In the genomic region with DNA sequence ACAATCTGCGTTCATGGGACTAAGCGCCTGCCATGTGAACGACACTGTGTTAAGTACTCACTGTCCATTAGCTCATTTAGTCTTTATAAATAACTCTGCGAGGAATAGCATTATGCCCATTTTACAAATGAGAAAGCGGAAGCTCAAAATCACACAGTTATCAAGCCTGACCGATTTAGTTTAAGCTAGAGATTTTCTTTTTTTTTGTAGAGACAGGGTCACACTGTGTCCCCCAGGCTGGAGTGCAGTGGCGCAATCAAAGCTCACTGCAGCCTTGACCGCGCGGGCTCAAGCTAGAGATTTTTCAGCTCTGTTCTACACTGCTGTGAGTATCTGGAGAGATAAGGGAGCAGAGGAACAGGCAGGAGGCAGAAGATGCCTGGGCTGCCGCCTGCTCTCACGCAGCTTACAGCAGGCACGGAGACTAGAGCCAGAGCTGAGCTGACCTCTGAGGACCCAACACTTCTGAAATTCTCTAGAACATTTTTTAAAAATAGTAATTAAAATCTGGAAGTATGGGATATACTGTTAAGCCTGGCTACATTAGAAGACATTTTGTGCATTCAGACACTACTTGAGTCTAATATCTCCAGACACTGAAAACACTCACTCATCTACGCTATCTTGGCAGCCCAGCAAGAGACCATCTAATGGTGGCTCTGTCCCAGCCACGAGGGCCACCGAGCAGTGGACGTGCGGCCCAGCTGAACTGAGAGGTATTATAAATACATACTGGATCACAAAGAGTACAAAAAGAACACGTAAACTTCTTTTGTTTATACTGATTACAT, we compare ENCODE assay signal across 17 cellular contexts. TPM values are rescaled to one million over a fixed set of nuclear protein-coding genes. Genes with fewer than 3 reads are reported as not detected.
DNase-seq lines count a peak whose midpoint lies in the region; ATAC-seq and TF ChIP-seq lines count a peak whose summit lies in the region.
"Had no signal": no experiment of that assay in that cellular context is flagged by ENCODE, and none has a peak within 500 bp of the region (broad histone marks: within the 10 kb centered on the region; RNA-seq: fewer than 3 reads in every experiment).

No MANE protein-coding gene starts in this region.

- H3K36me3 ChIP-seq in PC-9 (ENCODE audit: low read depth) = no peaks in the 10 kb centered on the region
- H3K36me3 ChIP-seq in hepatocyte (replicated peaks; ENCODE audit: insufficient read depth, low read depth) = no peaks in the 10 kb centered on the region
- no peaks in the 10 kb centered on the region for H3K36me3 ChIP-seq in psoas muscle (ENCODE audit: insufficient read depth in 1 of 2, low read depth in 1 of 2)
- H3K36me3 ChIP-seq: vagina had no signal

- H2AFZ ChIP-seq in PC-9 (no peak overlapping the region), hepatocyte (no peak overlapping the region)

- H3K4me1 ChIP-seq in PC-9 (replicated peaks; ENCODE audit: insufficient read depth) (peaks cover 99% of the 10 kb centered on the region), hepatocyte (ENCODE audit: insufficient read depth) (peaks cover 63% of the 10 kb centered on the region), psoas muscle (peaks cover 4% of the 10 kb centered on the region)

- DNase-seq in PC-9 (no peak), coronary artery (ENCODE audit: low spot score) (peak; percentile 63), hepatocyte (ENCODE audit: low spot score) (peak; percentile 56), NOMO-1 treated with DMSO at 0.1 percent for 48 hours (lab: John Stamatoyannopoulos, UW; ENCODE audit: unreplicated experiment) (no peak), psoas muscle (no peak)
- DNase-seq in stimulated activated naive B cell treated with anti-CD40 and anti-IgM and Interleukin-4, amounts not matched to agents 10 μg/mL and 1 μg/mL and 100 μg/mL, for 72 hours = no peak
- DNase-seq in stimulated activated naive CD8-positive, alpha-beta T cell treated with anti-CD3 and anti-CD28 coated beads, Interleukin-15, Interleukin-2, amounts not matched to agents 100 U/mL and 50 U/mL, for 24 hours = no peak
- DNase-seq: activated CD4-positive, CD25-positive, alpha-beta regulatory T cell treated with anti-CD3 and anti-CD28 coated beads, Interleukin-2, amount 50 U/mL, for 72 hours; COR-L47; HFFc6; NCI-H1092; NCI-H2081 treated with DMSO at 0.1 percent for 48 hours; NCI-H510A treated with DMSO at 0.1 percent for 48 hours; retina; SIG-M5 had no signal

- no peak overlapping the region for H3K4me2 ChIP-seq in PC-9
- peak overlapping the region; percentile 58 for H3K4me2 ChIP-seq in hepatocyte

- CTCF ChIA-PET in PC-9 (lab: Charles Lee) = interaction anchor here (0.6 to 0.9 kb wide), 4 partner anchors 12 to 613 kb away, joined by 3 to 6 read pairs (median 4); no protein-coding TSS in a partner anchor

- H3K4me1 Mint-ChIP-seq in stimulated activated naive B cell treated with anti-CD40 and anti-IgM and Interleukin-4, amounts not matched to agents 10 μg/mL and 1 μg/mL and 100 μg/mL, for 72 hours = peaks cover 46 to 64% of the 10 kb centered on the region in 2 donors

- H3K9me3 ChIP-seq in PC-9 (ENCODE audit: insufficient read depth, low read depth) = no peaks in the 10 kb centered on the region
- no peaks in the 10 kb centered on the region for H3K9me3 ChIP-seq in hepatocyte (ENCODE audit: low read depth)
- no peaks in the 10 kb centered on the region for H3K9me3 ChIP-seq in psoas muscle
- H3K9me3 ChIP-seq: vagina had no signal

- no peak overlapping the region for H3K4me3 Mint-ChIP-seq in stimulated activated naive B cell treated with anti-CD40 and anti-IgM and Interleukin-4, amounts not matched to agents 10 μg/mL and 1 μg/mL and 100 μg/mL, for 72 hours
- H3K4me3 Mint-ChIP-seq: HFFc6; T-helper 1 cell treated with Interleukin-12 subunit alpha and Interleukin-12 subunit beta and Interleukin-4 antibody, amounts not matched to agents 30 μg/mL and 1 μg/mL, for 36 hours had no signal

- H3K4me3 ChIP-seq in PC-9 (no peak overlapping the region), coronary artery (no peak overlapping the region), hepatocyte (no peak overlapping the region), psoas muscle (no peak overlapping the region)
- H3K4me3 ChIP-seq: vagina had no signal

- no peaks in the 10 kb centered on the region for H3K27me3 Mint-ChIP-seq in stimulated activated naive B cell treated with anti-CD40 and anti-IgM and Interleukin-4, amounts not matched to agents 10 μg/mL and 1 μg/mL and 100 μg/mL, for 72 hours

- H4K20me1 ChIP-seq in PC-9 (ENCODE audit: insufficient read depth) (no peaks in the 10 kb centered on the region; the same call in 1 of the 2 replicates), hepatocyte (ENCODE audit: insufficient read depth, poor library complexity, severe bottlenecking) (no peaks in the 10 kb centered on the region)

- BruUV-seq in PC-9 (replicated peaks; lab: Mats Ljungman, UMichigan) = no TSS peak

- peak overlapping the region; percentile 25 for H3K27ac Mint-ChIP-seq in stimulated activated naive B cell treated with anti-CD40 and anti-IgM and Interleukin-4, amounts not matched to agents 10 μg/mL and 1 μg/mL and 100 μg/mL, for 72 hours
- H3K27ac Mint-ChIP-seq: HFFc6; T-helper 1 cell treated with Interleukin-12 subunit alpha and Interleukin-12 subunit beta and Interleukin-4 antibody, amounts not matched to agents 30 μg/mL and 1 μg/mL, for 36 hours had no signal

- H3K36me3 Mint-ChIP-seq in stimulated activated naive B cell treated with anti-CD40 and anti-IgM and Interleukin-4, amounts not matched to agents 10 μg/mL and 1 μg/mL and 100 μg/mL, for 72 hours = peaks cover 21 to 30% of the 10 kb centered on the region in 2 donors

- intact Hi-C loops in PC-9 (cut with micrococcal nuclease; ENCODE audit: unreplicated experiment) (no loop called here), psoas muscle (cut with DNase I) (no loop called here)

- no peaks in the 10 kb centered on the region for H3K27me3 ChIP-seq in PC-9 (ENCODE audit: insufficient read depth, low read depth)
- no peaks in the 10 kb centered on the region for H3K27me3 ChIP-seq in hepatocyte
- H3K27me3 ChIP-seq in psoas muscle (ENCODE audit: insufficient read depth in 3 of 3, low read length in 2 of 3) = no peaks in the 10 kb centered on the region
- H3K27me3 ChIP-seq: vagina had no signal

- 64% methylated on average over 19 of the region's 19 CpGs for WGBS in hepatocyte (ENCODE audit: low lambda C conversion rate, missing lambda C conversion rate)
- WGBS in psoas muscle, 3 donors = 90 to 97% (median 95%) methylated on average over 19 of the region's 19 CpGs

- peaks cover 89% of the 10 kb centered on the region for H3K79me2 ChIP-seq in PC-9 (ENCODE audit: low read depth)
- H3K79me2 ChIP-seq in hepatocyte = peaks cover 74% of the 10 kb centered on the region

- H3K27ac ChIP-seq in PC-9 = peak overlapping the region; percentile 13
- no peak overlapping the region for H3K27ac ChIP-seq in coronary artery
- peak overlapping the region; percentile 97 for H3K27ac ChIP-seq in hepatocyte
- H3K27ac ChIP-seq in psoas muscle = no peak overlapping the region
- H3K27ac ChIP-seq: vagina had no signal

- no peak for TF ChIP-seq CTCF in PC-9 (conservative IDR thresholded peaks at IDR 0.05)
- TF ChIP-seq CTCF in coronary artery (IDR thresholded peaks at IDR 0.05) = no peak
- no peak for TF ChIP-seq CTCF in hepatocyte (IDR thresholded peaks at IDR 0.05; ENCODE audit: poor library complexity)
- no peak for TF ChIP-seq CTCF in psoas muscle (IDR thresholded peaks at IDR 0.05)

- POLR2A ChIA-PET in PC-9 (lab: Charles Lee; ENCODE audit: unreplicated experiment) = no interaction called here

- H3K9me2 ChIP-seq in PC-9 (ENCODE audit: insufficient read depth) (no peaks in the 10 kb centered on the region), hepatocyte (replicated peaks; ENCODE audit: insufficient read depth) (no peaks in the 10 kb centered on the region)

- H3K9me3 Mint-ChIP-seq in stimulated activated naive B cell treated with anti-CD40 and anti-IgM and Interleukin-4, amounts not matched to agents 10 μg/mL and 1 μg/mL and 100 μg/mL, for 72 hours = peaks cover 0 to 2% of the 10 kb centered on the region in 2 donors
- H3K9me3 Mint-ChIP-seq: HFFc6; T-helper 1 cell treated with Interleukin-12 subunit alpha and Interleukin-12 subunit beta and Interleukin-4 antibody, amounts not matched to agents 30 μg/mL and 1 μg/mL, for 36 hours had no signal

- peaks cover 58% of the 10 kb centered on the region for H3F3A ChIP-seq in PC-9 (ENCODE audit: insufficient read depth, low read depth)

- ATAC-seq in stimulated activated naive B cell treated with anti-CD40 and anti-IgM and Interleukin-4, amounts not matched to agents 10 μg/mL and 1 μg/mL and 100 μg/mL, for 72 hours (replicated peaks) = no peak
- ATAC-seq in stimulated activated naive CD8-positive, alpha-beta T cell treated with anti-CD3 and anti-CD28 coated beads, Interleukin-15, Interleukin-2, amounts not matched to agents 100 U/mL and 50 U/mL, for 24 hours = no peak
- ATAC-seq in psoas muscle = no peak

RNA-seq across cellular contexts. Expression of a gene that starts 38.7 kb away (rescaled TPM):
- total RNA-seq in PC-9 (2021) = 50.8 and 51.7 TPM in 2 replicates
- 28.4 and 54.8 TPM in 2 replicates for total RNA-seq in hepatocyte
- polyA plus RNA-seq in hepatocyte = 34.8 and 40.2 TPM in 2 replicates
- 10 to 100 TPM; 14.6 to 20.2 (median 15.0) TPM for total RNA-seq in psoas muscle
- polyA plus RNA-seq in psoas muscle = 10 to 100 TPM in 2 of 3 donors, 1 to 10 TPM in 1; 7.1 to 19.3 (median 17.6) TPM

Comparison
In these comparisons a context has a peak if more than half of its experiments do, and no peak if none do; other contexts are left out.
1. DNase-seq: peak in coronary artery (single experiment) and hepatocyte (single experiment); none in PC-9 (0 of 2), stimulated activated naive B cell treated with anti-CD40 and anti-IgM and Interleukin-4, amounts not matched to agents 10 μg/mL and 1 μg/mL and 100 μg/mL, for 72 hours (single experiment), stimulated activated naive CD8-positive, alpha-beta T cell treated with anti-CD3 and anti-CD28 coated beads, Interleukin-15, Interleukin-2, amounts not matched to agents 100 U/mL and 50 U/mL, for 24 hours (single experiment), NOMO-1 treated with DMSO at 0.1 percent for 48 hours (single experiment) and psoas muscle (0 of 2).
2. H3K27ac ChIP-seq: peak in PC-9 (single experiment) and hepatocyte (single experiment); none in coronary artery (0 of 2) and psoas muscle (single experiment).